10 cellular contexts compared by ENCODE assay signal in the genomic region with DNA sequence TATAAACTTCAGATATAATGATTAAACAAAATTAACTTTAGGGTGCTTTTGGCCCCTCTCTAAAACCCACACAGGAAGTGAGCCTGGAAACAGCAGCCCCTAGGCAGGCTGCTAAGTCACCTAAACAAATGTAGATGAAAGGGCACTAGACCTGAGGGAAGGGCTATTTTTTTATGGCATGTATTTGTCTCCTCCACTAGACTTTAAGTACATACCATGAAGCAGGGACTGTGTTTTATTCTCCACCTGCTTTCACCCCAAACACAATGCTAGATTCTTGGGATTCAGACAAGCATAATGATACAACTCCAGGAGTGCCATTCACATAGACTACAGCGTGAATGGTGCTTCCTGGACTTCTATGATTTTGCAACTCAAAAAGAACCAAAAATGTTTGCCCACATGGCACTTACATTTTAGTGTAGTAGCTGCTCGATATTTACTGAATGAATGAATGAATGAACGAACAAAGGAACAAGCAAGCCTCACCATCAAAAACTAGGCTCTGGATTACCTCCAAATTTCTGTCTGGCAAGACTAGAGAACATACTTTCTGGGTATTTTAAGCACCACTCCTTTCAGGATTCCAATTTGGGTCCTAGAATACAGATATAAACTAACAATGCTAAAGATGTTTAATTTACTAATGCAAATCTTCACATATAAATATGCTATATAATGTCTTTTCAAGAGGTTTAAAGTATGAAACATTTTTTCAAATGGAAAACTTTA. TPM values are rescaled to one million over a fixed set of nuclear protein-coding genes. Genes with fewer than 3 reads are reported as not detected.
DNase-seq lines count a peak whose midpoint lies in the region; ATAC-seq, FAIRE-seq and TF ChIP-seq lines count a peak whose summit lies in the region.
"Had no signal": no experiment of that assay in that cellular context is flagged by ENCODE, and none has a peak within 500 bp of the region (broad histone marks: within the 10 kb centered on the region; RNA-seq: fewer than 3 reads in every experiment).

No MANE protein-coding gene starts in this region.

- intact Hi-C loops in left ventricle myocardium superior (cut with micrococcal nuclease), result no loop called here
- intact Hi-C loops in left cardiac atrium (cut with DNase I), result no loop called here

- 77% methylated on average over 3 of the region's 3 CpGs for WGBS in HUES64
- 77 to 78% methylated on average over 3 of the region's 3 CpGs for WGBS in tibial nerve, 2 donors

- peaks cover 12% of the 10 kb centered on the region for H3K4me1 Mint-ChIP-seq in astrocyte (ENCODE audit: low read depth, unreplicated experiment)
- peaks cover 18% of the 10 kb centered on the region for H3K4me1 Mint-ChIP-seq in type B pancreatic cell (ENCODE audit: unreplicated experiment)

- peaks cover 77% of the 10 kb centered on the region for H4K20me1 ChIP-seq in astrocyte (ENCODE audit: insufficient read depth, low read length)

- H3K9ac ChIP-seq in HUES64 (ENCODE audit: low read depth, low read length) (0 out of 2 replicates have a peak overlapping the region, but pooled peaks have one; percentile 20), astrocyte (ENCODE audit: low read length) (no peak overlapping the region)

- no peak overlapping the region for H3K4me3 ChIP-seq in HUES64 (ENCODE audit: low read length)
- no peak overlapping the region for H3K4me3 ChIP-seq in astrocyte (ENCODE audit: insufficient read depth, low read depth, low read length)
- no peak overlapping the region for H3K4me3 ChIP-seq in tibial nerve
- H3K4me3 ChIP-seq: left ventricle myocardium inferior, upper lobe of right lung had no signal

- H3K27me3 Mint-ChIP-seq in astrocyte (ENCODE audit: low read depth, unreplicated experiment), result no peaks in the 10 kb centered on the region
- no peaks in the 10 kb centered on the region for H3K27me3 Mint-ChIP-seq in type B pancreatic cell

- H3K4me2 ChIP-seq in astrocyte (ENCODE audit: low read length), result no peak overlapping the region

- H3K9me3 ChIP-seq in HUES64 (ENCODE audit: insufficient read depth, low read depth, low read length), result no peaks in the 10 kb centered on the region
- no peaks in the 10 kb centered on the region for H3K9me3 ChIP-seq in astrocyte (ENCODE audit: insufficient read depth, low read depth, low read length)
- H3K9me3 ChIP-seq in tibial nerve, result no peaks in the 10 kb centered on the region
- H3K9me3 ChIP-seq: left ventricle myocardium inferior, upper lobe of right lung had no signal

- H3K4me3 Mint-ChIP-seq in astrocyte (ENCODE audit: unreplicated experiment) (no peak overlapping the region), type B pancreatic cell (no peak overlapping the region)

- no peak for DNase-seq in left ventricle myocardium superior
- DNase-seq in left cardiac atrium, result no peak
- peak; percentile 18 for DNase-seq in astrocyte (ENCODE audit: low read depth)
- DNase-seq in type B pancreatic cell (ENCODE audit: extremely low spot score, unreplicated experiment), result no peak
- DNase-seq in MV-4-11 (lab: John Stamatoyannopoulos, UW), result no peak
- no peak for DNase-seq in NOMO-1 treated with dmso at 0.1 percent for 144 hours (lab: John Stamatoyannopoulos, UW; ENCODE audit: unreplicated experiment)
- no peak for DNase-seq in tibial nerve (ENCODE audit: low spot score in 2 of 2)
- DNase-seq: left ventricle myocardium inferior, upper lobe of right lung had no signal

- H3K36me3 ChIP-seq in HUES64 (ENCODE audit: insufficient read depth, low read length) (no peaks in the 10 kb centered on the region), astrocyte (ENCODE audit: insufficient read depth, low read length) (no peaks in the 10 kb centered on the region), tibial nerve (no peaks in the 10 kb centered on the region)
- H3K36me3 ChIP-seq: left ventricle myocardium inferior, upper lobe of right lung had no signal

- H2AFZ ChIP-seq in astrocyte (ENCODE audit: low read depth, low read length), result no peak overlapping the region

- TF ChIP-seq CTCF in astrocyte (IDR thresholded peaks at IDR 0.05; ENCODE audit: insufficient read depth, low read depth, low read length), result no peak
- TF ChIP-seq CTCF in type B pancreatic cell (conservative IDR thresholded peaks at IDR 0.05), result no peak
- no peak for TF ChIP-seq CTCF in tibial nerve (IDR thresholded peaks at IDR 0.05)

- H3K27ac ChIP-seq in HUES64 (ENCODE audit: low read depth, low read length), result no peak overlapping the region; the same call in 1 of the 2 replicates
- no peak overlapping the region for H3K27ac ChIP-seq in astrocyte (ENCODE audit: low read depth, low read length)
- no peak overlapping the region for H3K27ac ChIP-seq in tibial nerve
- H3K27ac ChIP-seq: left ventricle myocardium inferior, upper lobe of right lung had no signal

- H3K9me3 Mint-ChIP-seq in astrocyte (ENCODE audit: unreplicated experiment) (no peaks in the 10 kb centered on the region), type B pancreatic cell (no peaks in the 10 kb centered on the region)

- peaks cover 14% of the 10 kb centered on the region for H3K4me1 ChIP-seq in HUES64 (ENCODE audit: insufficient read depth, low read length)
- H3K4me1 ChIP-seq in astrocyte (ENCODE audit: insufficient read depth, low read length), result no peaks in the 10 kb centered on the region
- peaks cover 0 to 31% (median 4%) of the 10 kb centered on the region in 4 donors for H3K4me1 ChIP-seq in tibial nerve

- no peaks in the 10 kb centered on the region for H3K36me3 Mint-ChIP-seq in astrocyte (ENCODE audit: low read depth, unreplicated experiment)
- peaks cover 6% of the 10 kb centered on the region for H3K36me3 Mint-ChIP-seq in type B pancreatic cell

- ATAC-seq in left ventricle myocardium superior (peak; percentile 52), left cardiac atrium (no peak)
- ATAC-seq: upper lobe of right lung had no signal

- TF ChIP-seq POLR2A in tibial nerve (IDR thresholded peaks at IDR 0.05), result no peak

- FAIRE-seq in astrocyte (lab: Jason Lieb, UNC), result no peak

- H3K27ac Mint-ChIP-seq in astrocyte (ENCODE audit: unreplicated experiment), result no peak overlapping the region
- peak overlapping the region; percentile 39 for H3K27ac Mint-ChIP-seq in type B pancreatic cell

- H3K79me2 ChIP-seq in astrocyte (ENCODE audit: insufficient read depth, low read length), result peaks cover 97% of the 10 kb centered on the region

- H3K27me3 ChIP-seq in HUES64 (ENCODE audit: insufficient read depth, low read length) (no peaks in the 10 kb centered on the region), astrocyte (ENCODE audit: insufficient read depth, low read length) (no peaks in the 10 kb centered on the region), tibial nerve (no peaks in the 10 kb centered on the region)
- H3K27me3 ChIP-seq: upper lobe of right lung had no signal

- no peak for TF ChIP-seq EP300 in tibial nerve (IDR thresholded peaks at IDR 0.05)

RNA-seq across cellular contexts. Expression of a gene that starts 10.0 kb away (rescaled TPM):
- total RNA-seq in left ventricle myocardium superior (6.9 TPM), left cardiac atrium (10 to 100 TPM in 1 of 2 donors, 1 to 10 TPM in 1; 6.5 to 12.1 TPM), astrocyte (10.7 and 12.2 TPM in 2 replicates), type B pancreatic cell (ENCODE audit: low replicate concordance) (15.9 and 25.7 TPM in 2 replicates), tibial nerve (10 to 100 TPM; 39.0 to 56.9 (median 45.2) TPM)
- polyA plus RNA-seq in HUES64 (2013, experiment 1 of 2), result 5.9 TPM
- 6.7 TPM for polyA plus RNA-seq in HUES64 (2013, experiment 2 of 2)

RNA-seq across cellular contexts. Expression of a gene that starts 23.4 kb away (rescaled TPM):
- total RNA-seq in left ventricle myocardium superior (20.5 TPM), left cardiac atrium (10 to 100 TPM; 21.3 to 23.7 TPM), astrocyte (19.9 and 22.2 TPM in 2 replicates), type B pancreatic cell (ENCODE audit: low replicate concordance) (11.2 and 20.7 TPM in 2 replicates), tibial nerve (10 to 100 TPM; 15.3 to 23.7 (median 17.2) TPM)
- polyA plus RNA-seq in HUES64 (2013, experiment 1 of 2), result 13.4 TPM
- polyA plus RNA-seq in HUES64 (2013, experiment 2 of 2), result 15.8 TPM
